27 cellular contexts compared by ENCODE assay signal in the genomic region with DNA sequence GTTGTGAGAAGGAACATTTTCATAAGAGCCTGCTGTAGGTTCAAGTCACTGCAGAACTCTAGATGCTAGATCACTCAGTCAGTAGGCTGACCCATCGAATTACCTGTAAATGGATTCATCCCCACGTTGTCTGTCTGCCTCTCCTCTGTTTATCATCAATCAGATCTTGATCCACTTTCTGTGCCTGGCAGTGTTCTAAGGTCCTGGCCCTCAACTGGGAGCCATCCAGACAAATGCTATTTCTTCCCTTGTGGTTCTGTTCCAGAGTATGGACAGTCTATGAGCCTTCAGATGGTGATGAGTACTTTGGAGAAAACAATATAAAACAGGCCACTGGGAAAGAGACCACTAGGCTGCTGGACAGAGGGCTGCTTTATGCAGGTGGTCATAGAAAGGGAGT.
"Had no signal": no experiment of that assay in that cellular context is flagged by ENCODE, and none has a peak within 500 bp of the region (broad histone marks: within the 10 kb centered on the region; RNA-seq: fewer than 3 reads in every experiment).

No MANE protein-coding gene starts in this region.

- H3K27ac ChIP-seq: left ventricle myocardium inferior, pancreas, prostate gland, skin epidermis, suprapubic skin, thoracic aorta, tibial artery, upper lobe of right lung had no signal

- H3K4me3 Mint-ChIP-seq: mesothelial cell of epicardium; natural killer cell; nephron progenitor cell; stimulated activated naive CD8-positive, alpha-beta T cell treated with anti-CD3 and anti-CD28 coated beads, Interleukin-15, Interleukin-2, amounts not matched to agents 100 ng/mL and 50 ng/mL, for 24 hours had no signal

- ATAC-seq: natural killer cell, pancreas, right cardiac atrium, sciatic nerve, upper lobe of right lung had no signal

- H3K36me3 Mint-ChIP-seq: mesothelial cell of epicardium, natural killer cell had no signal

- H3K36me3 ChIP-seq: left ventricle myocardium inferior, pancreas, prostate gland, suprapubic skin, thoracic aorta, tibial artery, upper lobe of right lung had no signal

- H3K27me3 Mint-ChIP-seq: naive B cell; stimulated activated naive CD8-positive, alpha-beta T cell treated with anti-CD3 and anti-CD28 coated beads, Interleukin-15, Interleukin-2, amounts not matched to agents 100 ng/mL and 50 ng/mL, for 24 hours had no signal

- H3K4me3 ChIP-seq: left ventricle myocardium inferior, lung, pancreas, prostate gland, skin epidermis, suprapubic skin, thoracic aorta, tibial artery, upper lobe of right lung had no signal

- H3K4me1 Mint-ChIP-seq: mesothelial cell of epicardium, nephron progenitor cell had no signal

- H3K27ac Mint-ChIP-seq: mesothelial cell of epicardium; nephron progenitor cell; stimulated activated naive CD8-positive, alpha-beta T cell treated with anti-CD3 and anti-CD28 coated beads, Interleukin-15, Interleukin-2, amounts not matched to agents 100 ng/mL and 50 ng/mL, for 24 hours had no signal

- H3K9me3 ChIP-seq: pancreas, prostate gland, thoracic aorta, tibial artery, upper lobe of right lung had no signal

- DNase-seq: islet precursor cell; left ventricle myocardium inferior; mesendoderm; naive B cell; natural killer cell; nephron progenitor cell; nucleus accumbens; pancreas; posterior cingulate gyrus; retina; right cardiac atrium; stimulated activated CD4-positive, alpha-beta T cell treated with anti-CD3 and anti-CD28 coated beads, Interleukin-12 subunit alpha, Interleukin-12 subunit beta, amount 100 ng/mL, for 4 hours; stimulated activated CD4-positive, alpha-beta T cell treated with anti-CD3 and anti-CD28 coated beads, Interleukin-15, amount 100 ng/mL, for 24 hours; stimulated activated CD4-positive, alpha-beta T cell treated with anti-CD3 and anti-CD28 coated beads, Interleukin-2, amount 100 ng/mL, for 24 hours; stimulated activated CD4-positive, alpha-beta T cell treated with anti-CD3 and anti-CD28 coated beads, Interleukin-4, amount 100 ng/mL, for 1 hour; stimulated activated naive CD4-positive, alpha-beta T cell; tibial artery; trophoblast cell; upper lobe of right lung had no signal

- H3K4me1 ChIP-seq: left ventricle myocardium inferior, pancreas, prostate gland, suprapubic skin, tibial artery, upper lobe of right lung had no signal

- H3K27me3 ChIP-seq: suprapubic skin, tibial artery, upper lobe of right lung had no signal
